ENCODE assay signal across 25 cellular contexts in genomic region chr6:21386744-21387143, GRCh38.
DNase-seq lines count a peak whose midpoint lies in the region; ATAC-seq and TF ChIP-seq lines count a peak whose summit lies in the region.
"Had no signal": no experiment of that assay in that cellular context is flagged by ENCODE, and none has a peak within 500 bp of the region (broad histone marks: within the 10 kb centered on the region; RNA-seq: fewer than 3 reads in every experiment).

No MANE protein-coding gene starts in this region.

- no peak overlapping the region for H3K4ac ChIP-seq in trophoblast cell (ENCODE audit: low read depth, low read length)

- H3K9ac ChIP-seq in trophoblast cell (ENCODE audit: low read length) = no peak overlapping the region

- no peak overlapping the region for H3K14ac ChIP-seq in trophoblast cell (ENCODE audit: low read length)

- H2AFZ ChIP-seq in trophoblast cell (ENCODE audit: insufficient read depth, low read length, poor library complexity) = no peak overlapping the region

- H3K4me2 ChIP-seq in trophoblast cell (ENCODE audit: low read length) = no peak overlapping the region

- peak overlapping the region; percentile 54 for H2BK5ac ChIP-seq in trophoblast cell (ENCODE audit: low read depth, low read length, poor library complexity)

- no peak overlapping the region for H2BK120ac ChIP-seq in trophoblast cell (ENCODE audit: insufficient read depth, low read length, poor library complexity)

- no peak overlapping the region for H4K8ac ChIP-seq in trophoblast cell (ENCODE audit: low read depth, low read length)

- H3K4me3 ChIP-seq in epithelial cell of esophagus (ENCODE audit: low read length) = no peak overlapping the region
- no peak overlapping the region for H3K4me3 ChIP-seq in trophoblast cell (ENCODE audit: low read depth, low read length)
- no peak overlapping the region for H3K4me3 ChIP-seq in adrenal gland
- H3K4me3 ChIP-seq: heart right ventricle, lung, spleen had no signal

- H3K36me3 ChIP-seq in trophoblast cell (ENCODE audit: control insufficient read depth in 1 of 2, insufficient read depth in 2 of 2, low read length in 2 of 2) (no peaks in the 10 kb centered on the region), adrenal gland (replicated peaks in 1 of 2) (no peaks in the 10 kb centered on the region)
- H3K36me3 ChIP-seq: heart right ventricle, spleen had no signal

- H3K27ac ChIP-seq in trophoblast cell (ENCODE audit: low read depth, low read length) (peak overlapping the region; percentile 33), adrenal gland (no peak overlapping the region)
- H3K27ac ChIP-seq: 22Rv1, heart right ventricle, spleen had no signal

- H2BK12ac ChIP-seq in trophoblast cell (ENCODE audit: low read length) = peak overlapping the region; percentile 52

- no peak overlapping the region for H3K18ac ChIP-seq in trophoblast cell (ENCODE audit: low read length)

- no peak for TF ChIP-seq CTCF in epithelial cell of esophagus (IDR thresholded peaks at IDR 0.05; ENCODE audit: insufficient read depth, low read depth, low read length, missing control alignments)
- no peak for TF ChIP-seq CTCF in adrenal gland (IDR thresholded peaks at IDR 0.05)

- WGBS in trophoblast cell (ENCODE audit: extremely low coverage, insufficient coverage, insufficient read length) = no CpG with 5 or more reads among the region's 2 CpGs
- WGBS in adrenal gland, 4 donors = 80 to 97% (median 92%) methylated on average over 2 of the region's 2 CpGs

- H3K9me3 ChIP-seq in trophoblast cell (ENCODE audit: insufficient read depth, low read depth, low read length) (no peaks in the 10 kb centered on the region), adrenal gland (replicated peaks in 1 of 3) (no peaks in the 10 kb centered on the region)
- H3K9me3 ChIP-seq: heart right ventricle, spleen had no signal

- DNase-seq in DMS53 (lab: John Stamatoyannopoulos, UW) = peak; percentile 13
- no peak for DNase-seq in DMS53 treated with DMSO at 0.1 percent for 48 hours (lab: John Stamatoyannopoulos, UW; ENCODE audit: unreplicated experiment)
- DNase-seq in NCI-H82 treated with DMSO at 0.1 percent for 48 hours (lab: John Stamatoyannopoulos, UW; ENCODE audit: unreplicated experiment) = peak; percentile 38
- DNase-seq in epithelial cell of esophagus (ENCODE audit: low read depth) = peak; percentile 76
- peak; percentile 95 to 97 for DNase-seq in trophoblast cell
- no peak for DNase-seq in adrenal gland
- DNase-seq in NCI-H526 (lab: John Stamatoyannopoulos, UW) = no peak
- DNase-seq: activated CD4-positive, alpha-beta memory T cell treated with anti-CD3 and anti-CD28 coated beads for 36 hours; activated effector memory CD4-positive, alpha-beta T cell treated with anti-CD3 and anti-CD28 coated beads, Interleukin-2, amount 50 U/mL, for 16 hours; activated naive CD8-positive, alpha-beta T cell treated with anti-CD3 and anti-CD28 coated beads, Interleukin-2, amount 50 U/mL, for 24 hours; AML-193; cortex of kidney; heart right ventricle; immature natural killer cell; NCI-H1436; NCI-H524; occipital lobe; retina; spleen; stimulated activated CD4-positive, alpha-beta T cell treated with anti-CD3 and anti-CD28 coated beads, Interleukin-4, amount 100 ng/mL, for 1 hour; stimulated activated naive CD8-positive, alpha-beta T cell treated with anti-CD3 and anti-CD28 coated beads, Interleukin-15, Interleukin-2, amounts not matched to agents 100 U/mL and 50 U/mL, for 24 hours; T1000 had no signal

- peaks cover 2 to 4% of the 10 kb centered on the region in 2 experiments for H3K4me1 ChIP-seq in trophoblast cell (ENCODE audit: control insufficient read depth in 1 of 2, insufficient read depth in 2 of 2, low read length in 2 of 2)
- no peaks in the 10 kb centered on the region for H3K4me1 ChIP-seq in adrenal gland (replicated peaks in 1 of 2)
- H3K4me1 ChIP-seq: heart right ventricle, spleen had no signal

- no peak overlapping the region for H2AK5ac ChIP-seq in trophoblast cell (ENCODE audit: low read length)

- no peak overlapping the region for H3K23ac ChIP-seq in trophoblast cell (ENCODE audit: low read length)

- TF ChIP-seq POLR2A in adrenal gland (IDR thresholded peaks at IDR 0.05) = no peak

- H4K12ac ChIP-seq in trophoblast cell (ENCODE audit: low read depth, low read length) = no peak overlapping the region

- intact Hi-C loops in adrenal gland (cut with DNase I) = no loop called here

- ATAC-seq in HG03045 (IDR thresholded peaks at IDR 0.05; ENCODE audit: unreplicated experiment) = no peak
- ATAC-seq: activated naive CD8-positive, alpha-beta T cell treated with anti-CD3 and anti-CD28 coated beads, Interleukin-2, amount 50 U/mL, for 24 hours; stimulated activated naive CD8-positive, alpha-beta T cell treated with anti-CD3 and anti-CD28 coated beads, Interleukin-15, Interleukin-2, amounts not matched to agents 100 U/mL and 50 U/mL, for 24 hours had no signal

- H3K27me3 ChIP-seq in trophoblast cell (ENCODE audit: insufficient read depth, low read length) (no peaks in the 10 kb centered on the region), adrenal gland (no peaks in the 10 kb centered on the region)
- H3K27me3 ChIP-seq: heart right ventricle, spleen had no signal

- H3K79me1 ChIP-seq in trophoblast cell (ENCODE audit: low read length) = peaks cover 2% of the 10 kb centered on the region

- H4K91ac ChIP-seq in trophoblast cell (ENCODE audit: low read depth, low read length) = peak overlapping the region; percentile 47

- H3K79me2 ChIP-seq in trophoblast cell (ENCODE audit: control insufficient read depth, insufficient read depth, low read length, poor library complexity) = no peaks in the 10 kb centered on the region

Comparison
In these comparisons a context has a peak if more than half of its experiments do, and no peak if none do; other contexts are left out.
1. DNase-seq: peak in DMS53 (single experiment), NCI-H82 treated with DMSO at 0.1 percent for 48 hours (single experiment), epithelial cell of esophagus (single experiment) and trophoblast cell (2 of 2); none in DMS53 treated with DMSO at 0.1 percent for 48 hours (single experiment), adrenal gland (0 of 7) and NCI-H526 (0 of 2).